Comparison of ENCODE assay signal across 15 cellular contexts in the genomic region with DNA sequence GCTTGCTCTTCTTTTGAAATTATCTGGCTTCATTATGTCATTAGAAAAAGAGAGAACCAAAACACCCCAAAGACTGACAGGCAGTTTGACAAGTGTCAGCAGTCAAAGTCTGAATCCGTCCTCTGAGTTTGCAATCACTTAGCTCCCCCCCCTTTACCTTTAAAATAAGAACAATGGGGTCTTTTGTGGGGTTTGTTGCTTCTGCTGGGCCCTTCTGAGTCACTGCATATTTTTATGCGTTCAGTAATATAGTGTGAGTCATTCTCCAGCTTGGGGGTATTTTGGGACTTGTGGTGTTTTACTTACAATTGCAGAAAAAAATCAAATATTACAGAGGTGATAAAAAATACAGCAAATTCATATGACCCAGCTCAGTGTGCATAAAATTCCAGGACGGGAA.
A peak's percentile ranks its signal among the peaks of the same experiment; 100 is the strongest.
DNase-seq lines count a peak whose midpoint lies in the region; ATAC-seq, FAIRE-seq and TF ChIP-seq lines count a peak whose summit lies in the region.
"Had no signal": no experiment of that assay in that cellular context is flagged by ENCODE, and none has a peak within 500 bp of the region (broad histone marks: within the 10 kb centered on the region; RNA-seq: fewer than 3 reads in every experiment).

No MANE protein-coding gene starts in this region.

- BruUV-seq in Calu3 (replicated peaks; lab: Mats Ljungman, UMichigan): no TSS peak

- DNase-seq in Calu3 (peak; percentile 65), M059J (ENCODE audit: low read depth) (peak; percentile 84), chondrocyte (ENCODE audit: low spot score) (no peak), myocyte (ENCODE audit: low read depth) (peak; percentile 13), D721Med (ENCODE audit: insufficient read length, low spot score) (no peak)
- DNase-seq in activated effector memory CD4-positive, alpha-beta T cell treated with Interleukin-2 at 50 U/mL for 16 hours: no peak
- DNase-seq in activated T-cell treated with anti-CD3 and anti-CD28 coated beads, Interleukin-2, amount 50 U/mL, for 48 hours: no peak
- DNase-seq: activated CD4-positive, alpha-beta T cell treated with anti-CD3 and anti-CD28 coated beads for 4 hours; CD4-positive, alpha-beta T cell; cortex of kidney; heart left ventricle; NCI-H1417; stimulated activated CD4-positive, alpha-beta T cell treated with anti-CD3 and anti-CD28 coated beads, Interleukin-4, amount 100 ng/mL, for 4 hours had no signal

- intact Hi-C loops in Calu3 (cut with micrococcal nuclease; ENCODE audit: unreplicated experiment): no loop called here

- CTCF ChIA-PET in Calu3 (lab: Charles Lee): interaction anchor here (0.5 to 2.6 kb wide), 8 partner anchors 14 to 306 kb away, joined by 3 to 22 read pairs (median 3); no protein-coding TSS in a partner anchor

- H3K27me3 Mint-ChIP-seq in Calu3 (ENCODE audit: unreplicated experiment) (no peaks in the 10 kb centered on the region), chondrocyte (ENCODE audit: low read depth) (peaks cover 5% of the 10 kb centered on the region)

- TF ChIP-seq CTCF in Calu3 (IDR thresholded peaks at IDR 0.05; ENCODE audit: unreplicated experiment) (no peak), chondrocyte (IDR thresholded peaks at IDR 0.05) (no peak), D721Med (IDR thresholded peaks at IDR 0.05; ENCODE audit: insufficient read depth, missing control alignments) (no peak)

- no peak for FAIRE-seq in D721Med (lab: Jason Lieb, UNC)

- H3K4me3 Mint-ChIP-seq in Calu3 (ENCODE audit: low read depth, unreplicated experiment) (peak overlapping the region; percentile 5), chondrocyte (ENCODE audit: unreplicated experiment) (no peak overlapping the region)
- H3K4me3 Mint-ChIP-seq: CD4-positive, alpha-beta T cell; stimulated activated naive CD8-positive, alpha-beta T cell treated with anti-CD3 and anti-CD28 coated beads, Interleukin-15, Interleukin-2, amounts not matched to agents 100 ng/mL and 50 ng/mL, for 24 hours had no signal

- peak overlapping the region; percentile 57 for H3K27ac Mint-ChIP-seq in Calu3 (ENCODE audit: unreplicated experiment)
- peak overlapping the region; percentile 82 for H3K27ac Mint-ChIP-seq in chondrocyte (ENCODE audit: unreplicated experiment)
- H3K27ac Mint-ChIP-seq: CD4-positive, alpha-beta T cell; stimulated activated naive CD8-positive, alpha-beta T cell treated with anti-CD3 and anti-CD28 coated beads, Interleukin-15, Interleukin-2, amounts not matched to agents 100 ng/mL and 50 ng/mL, for 24 hours had no signal

- no peak for ATAC-seq in HG02840 (IDR thresholded peaks at IDR 0.05; ENCODE audit: low FRiP score, unreplicated experiment)
- ATAC-seq: heart left ventricle had no signal

- H3K36me3 Mint-ChIP-seq in Calu3 (ENCODE audit: insufficient read depth, unreplicated experiment) (no peaks in the 10 kb centered on the region), chondrocyte (ENCODE audit: low read depth) (no peaks in the 10 kb centered on the region)

- H3K4me1 Mint-ChIP-seq in Calu3 (ENCODE audit: low read depth, unreplicated experiment): peaks cover 65% of the 10 kb centered on the region
- H3K4me1 Mint-ChIP-seq in chondrocyte (ENCODE audit: low read depth): peaks cover 18% of the 10 kb centered on the region

- H3K9me3 Mint-ChIP-seq in Calu3 (ENCODE audit: low read depth, unreplicated experiment) (no peaks in the 10 kb centered on the region), chondrocyte (ENCODE audit: low read depth) (peaks cover 2% of the 10 kb centered on the region)
- H3K9me3 Mint-ChIP-seq: CD4-positive, alpha-beta T cell; stimulated activated naive CD8-positive, alpha-beta T cell treated with anti-CD3 and anti-CD28 coated beads, Interleukin-15, Interleukin-2, amounts not matched to agents 100 ng/mL and 50 ng/mL, for 24 hours had no signal

Comparison
In these comparisons a context has a peak if more than half of its experiments do, and no peak if none do; other contexts are left out.
1. DNase-seq: peak in Calu3 (single experiment), M059J (single experiment) and myocyte (single experiment); none in chondrocyte (single experiment), D721Med (single experiment), activated effector memory CD4-positive, alpha-beta T cell treated with Interleukin-2 at 50 U/mL for 16 hours (single experiment) and activated T-cell treated with anti-CD3 and anti-CD28 coated beads, Interleukin-2, amount 50 U/mL, for 48 hours (0 of 2).